In the genomic region with DNA sequence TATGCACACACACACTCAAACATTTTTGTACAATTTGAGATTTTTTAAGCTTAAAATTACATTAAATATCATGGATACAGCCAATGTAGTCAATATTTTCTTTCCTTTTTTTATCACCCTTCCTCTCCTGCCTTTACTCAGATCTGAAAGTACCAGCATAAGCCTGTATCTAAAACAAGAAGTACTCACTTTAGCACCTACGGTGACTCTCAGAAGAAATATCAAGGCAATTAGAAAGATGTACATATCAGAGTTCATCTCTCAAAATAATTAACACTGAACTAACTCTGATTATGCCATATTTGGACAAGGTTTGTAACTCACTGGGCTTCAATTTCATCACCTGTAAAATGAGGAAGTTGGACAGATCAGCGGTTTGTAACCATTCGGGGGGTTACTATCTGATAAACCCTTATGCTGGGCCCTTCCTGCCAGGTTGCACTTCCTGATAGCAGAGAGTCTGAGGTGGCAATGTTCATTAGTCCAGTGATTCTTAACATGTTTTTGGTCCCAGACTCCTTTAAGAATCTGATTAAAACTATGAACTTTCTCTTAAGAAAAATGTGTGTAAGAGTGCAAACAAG, we compare ENCODE assay signal across 8 cellular contexts. TPM values are rescaled to one million over a fixed set of nuclear protein-coding genes. Genes with fewer than 3 reads are reported as not detected.
A peak's percentile ranks its signal among the peaks of the same experiment; 100 is the strongest.
DNase-seq lines count a peak whose midpoint lies in the region; ATAC-seq lines count a peak whose summit lies in the region.

No MANE protein-coding gene starts in this region.

- no peaks in the 10 kb centered on the region for H3K36me3 ChIP-seq in effector memory CD4-positive, alpha-beta T cell (ENCODE audit: control insufficient read depth, insufficient read depth, low read length)

- H3K27me3 ChIP-seq in effector memory CD4-positive, alpha-beta T cell (replicated peaks; ENCODE audit: control insufficient read depth, insufficient read depth, low read length, poor library complexity, severe bottlenecking) = no peaks in the 10 kb centered on the region

- no peaks in the 10 kb centered on the region for H3K9me3 ChIP-seq in effector memory CD4-positive, alpha-beta T cell (ENCODE audit: control insufficient read depth, low read length)

- H3K27ac ChIP-seq in effector memory CD4-positive, alpha-beta T cell (ENCODE audit: insufficient read depth, low read length, poor library complexity, severe bottlenecking) = peak overlapping the region; percentile 59

- peak overlapping the region; percentile 22 for H3K4me3 ChIP-seq in Jurkat, Clone E6-1 (ENCODE audit: low read length)
- no peak overlapping the region for H3K4me3 ChIP-seq in effector memory CD4-positive, alpha-beta T cell (ENCODE audit: insufficient read depth, low read depth, low read length, poor library complexity, severe bottlenecking)

- H3K4me1 ChIP-seq in effector memory CD4-positive, alpha-beta T cell (ENCODE audit: control insufficient read depth, insufficient read depth, low read length, poor library complexity, severe bottlenecking) = peaks cover 4% of the 10 kb centered on the region

- peak; percentile 78 for ATAC-seq in GM18508 (IDR thresholded peaks at IDR 0.05; ENCODE audit: insufficient read depth, unreplicated experiment)
- peak; percentile 97 for ATAC-seq in GM21717 (IDR thresholded peaks at IDR 0.05; ENCODE audit: unreplicated experiment)

- DNase-seq in Jurkat, Clone E6-1 (ENCODE audit: low read depth, low spot score) = peak; percentile 74
- no peak for DNase-seq in effector memory CD4-positive, alpha-beta T cell
- DNase-seq in NCI-H524 treated with DMSO at 0.1 percent for 48 hours (lab: John Stamatoyannopoulos, UW) (no peak), NCI-H2029 treated with DMSO at 0.1 percent for 48 hours (lab: John Stamatoyannopoulos, UW) (no peak), ureter (ENCODE audit: low spot score) (no peak), COLO829 (ENCODE audit: low spot score) (no peak)

RNA-seq across cellular contexts. Expression of a gene that starts 5.7 kb away (rescaled TPM):
- polyA plus RNA-seq in Jurkat, Clone E6-1 (2012; ENCODE audit: insufficient read depth, insufficient read length) = 29.5 TPM
- total RNA-seq in ureter = 1.4 TPM
